Comparison of ENCODE assay signal across 28 cellular contexts in the genomic region with DNA sequence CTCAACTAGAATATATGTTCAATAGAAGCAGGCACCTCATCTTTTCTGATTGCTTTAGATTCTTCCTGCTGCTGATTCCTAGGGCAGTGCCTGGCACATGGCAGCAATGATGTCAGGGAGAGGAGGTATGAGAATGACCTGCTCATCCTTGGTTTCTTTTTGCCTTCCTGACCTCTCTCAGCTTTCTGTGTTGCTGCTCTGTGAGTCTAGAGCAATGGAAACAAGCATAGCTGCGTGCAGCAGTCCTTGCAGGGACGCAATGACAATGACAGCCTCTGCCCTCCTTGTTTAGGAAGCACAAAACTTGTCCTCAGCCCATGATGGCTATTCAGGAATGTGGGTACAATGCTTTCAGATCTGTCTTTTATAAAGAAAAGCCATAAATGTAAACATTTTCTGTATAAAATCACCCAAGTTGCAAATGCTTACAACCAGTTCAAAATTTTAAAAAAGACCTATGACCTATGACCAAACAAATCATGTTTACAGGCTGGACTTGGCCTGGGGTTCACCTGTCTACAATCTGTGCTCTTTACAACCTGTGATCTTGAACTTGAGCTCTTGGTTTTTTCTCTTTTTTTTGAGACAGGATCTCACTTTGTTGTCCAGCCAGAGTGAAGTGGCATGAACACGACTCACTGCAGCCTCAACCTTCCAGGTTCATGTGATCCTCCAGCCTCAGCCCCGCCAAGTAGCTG.
"Had no signal": no experiment of that assay in that cellular context is flagged by ENCODE, and none has a peak within 500 bp of the region (broad histone marks: within the 10 kb centered on the region; RNA-seq: fewer than 3 reads in every experiment).

No MANE protein-coding gene starts in this region.

- H3K9me3 Mint-ChIP-seq: naive thymus-derived CD4-positive, alpha-beta T cell; natural killer cell treated with Interleukin-12 subunit alpha and Interleukin-12 subunit beta and Interleukin-15 and Interleukin-18, amount 100 ng/mL, for 72 hours; nephron progenitor cell; neural crest cell; stimulated activated naive B cell treated with anti-CD40 and anti-IgM and Interleukin-4, amounts not matched to agents 10 μg/mL and 1 μg/mL and 100 μg/mL, for 72 hours; stimulated activated naive CD8-positive, alpha-beta T cell treated with anti-CD3 and anti-CD28 coated beads, Interleukin-15, Interleukin-2, amounts not matched to agents 100 ng/mL and 50 ng/mL, for 24 hours had no signal

- H3K27ac Mint-ChIP-seq: naive thymus-derived CD4-positive, alpha-beta T cell; natural killer cell treated with Interleukin-12 subunit alpha and Interleukin-12 subunit beta and Interleukin-15 and Interleukin-18, amount 100 ng/mL, for 72 hours; nephron progenitor cell; stimulated activated naive B cell treated with anti-CD40 and anti-IgM and Interleukin-4, amounts not matched to agents 10 μg/mL and 1 μg/mL and 100 μg/mL, for 72 hours; stimulated activated naive CD8-positive, alpha-beta T cell treated with anti-CD3 and anti-CD28 coated beads, Interleukin-15, Interleukin-2, amounts not matched to agents 100 ng/mL and 50 ng/mL, for 24 hours had no signal

- H3K36me3 ChIP-seq: neutrophil, pancreas, spleen, stomach, thoracic aorta, thyroid gland, tibial nerve, upper lobe of right lung, uterus had no signal

- DNase-seq: naive thymus-derived CD4-positive, alpha-beta T cell; nephron progenitor cell; nucleus accumbens; pancreas; psoas muscle; right cardiac atrium; spleen; stimulated activated CD4-positive, alpha-beta T cell treated with anti-CD3 and anti-CD28 coated beads, Interleukin-12 subunit alpha, Interleukin-12 subunit beta, amount 100 ng/mL, for 4 hours; stimulated activated CD4-positive, alpha-beta T cell treated with anti-CD3 and anti-CD28 coated beads, Interleukin-1b, Interleukin-23, amount 100 ng/mL, for 48 hours; stimulated activated CD4-positive, alpha-beta T cell treated with anti-CD3 and anti-CD28 coated beads, Interleukin-4, amount 100 ng/mL, for 1 hour; stimulated activated CD4-positive, alpha-beta T cell treated with anti-CD3 and anti-CD28 coated beads, Interleukin-4, amount 100 ng/mL, for 4 hours; stimulated activated CD8-positive, alpha-beta memory T cell treated with anti-CD3 and anti-CD28 coated beads, Interleukin-4, amount 100 ng/mL, for 48 hours; stimulated activated naive B cell treated with anti-CD40 and anti-IgM and Interleukin-4, amounts not matched to agents 10 μg/mL and 1 μg/mL and 100 μg/mL, for 72 hours; stimulated activated naive CD4-positive, alpha-beta T cell treated with Interleukin-2 at 50 U/mL for 16 hours; stomach; thyroid gland; trophoblast cell; upper lobe of right lung; uterus had no signal

- ATAC-seq: naive thymus-derived CD4-positive, alpha-beta T cell; natural killer cell treated with Interleukin-12 subunit alpha and Interleukin-12 subunit beta and Interleukin-15 and Interleukin-18, amount 100 ng/mL, for 72 hours; pancreas; psoas muscle; right cardiac atrium; sciatic nerve; stimulated activated naive B cell treated with anti-CD40 and anti-IgM and Interleukin-4, amounts not matched to agents 10 μg/mL and 1 μg/mL and 100 μg/mL, for 72 hours; upper lobe of right lung had no signal

- H3K4me3 Mint-ChIP-seq: naive thymus-derived CD4-positive, alpha-beta T cell; natural killer cell treated with Interleukin-12 subunit alpha and Interleukin-12 subunit beta and Interleukin-15 and Interleukin-18, amount 100 ng/mL, for 72 hours; nephron progenitor cell; neural crest cell; stimulated activated naive B cell treated with anti-CD40 and anti-IgM and Interleukin-4, amounts not matched to agents 10 μg/mL and 1 μg/mL and 100 μg/mL, for 72 hours; stimulated activated naive CD8-positive, alpha-beta T cell treated with anti-CD3 and anti-CD28 coated beads, Interleukin-15, Interleukin-2, amounts not matched to agents 100 ng/mL and 50 ng/mL, for 24 hours had no signal

- H3K9me3 ChIP-seq: neutrophil, pancreas, psoas muscle, spleen, stomach, thoracic aorta, thyroid gland, tibial nerve, upper lobe of right lung, uterus had no signal

- H3K36me3 Mint-ChIP-seq: naive thymus-derived CD4-positive, alpha-beta T cell; natural killer cell treated with Interleukin-12 subunit alpha and Interleukin-12 subunit beta and Interleukin-15 and Interleukin-18, amount 100 ng/mL, for 72 hours; stimulated activated naive B cell treated with anti-CD40 and anti-IgM and Interleukin-4, amounts not matched to agents 10 μg/mL and 1 μg/mL and 100 μg/mL, for 72 hours had no signal

- H3K4me2 ChIP-seq: smooth muscle cell had no signal

- H3K27me3 ChIP-seq: neutrophil, pancreas, spleen, stomach, thyroid gland, tibial nerve, upper lobe of right lung, uterus had no signal

- H3K27ac ChIP-seq: neutrophil, pancreas, psoas muscle, skin epidermis, spleen, stomach, thoracic aorta, thyroid gland, tibial nerve, upper lobe of right lung, uterus had no signal

- H3K4me1 ChIP-seq: upper lobe of right lung, uterus had no signal

- H3K4me3 ChIP-seq: pancreas, psoas muscle, skin epidermis, smooth muscle cell, spleen, stomach, thoracic aorta, thyroid gland, tibial nerve, upper lobe of right lung, uterus had no signal
